In the genomic region with DNA sequence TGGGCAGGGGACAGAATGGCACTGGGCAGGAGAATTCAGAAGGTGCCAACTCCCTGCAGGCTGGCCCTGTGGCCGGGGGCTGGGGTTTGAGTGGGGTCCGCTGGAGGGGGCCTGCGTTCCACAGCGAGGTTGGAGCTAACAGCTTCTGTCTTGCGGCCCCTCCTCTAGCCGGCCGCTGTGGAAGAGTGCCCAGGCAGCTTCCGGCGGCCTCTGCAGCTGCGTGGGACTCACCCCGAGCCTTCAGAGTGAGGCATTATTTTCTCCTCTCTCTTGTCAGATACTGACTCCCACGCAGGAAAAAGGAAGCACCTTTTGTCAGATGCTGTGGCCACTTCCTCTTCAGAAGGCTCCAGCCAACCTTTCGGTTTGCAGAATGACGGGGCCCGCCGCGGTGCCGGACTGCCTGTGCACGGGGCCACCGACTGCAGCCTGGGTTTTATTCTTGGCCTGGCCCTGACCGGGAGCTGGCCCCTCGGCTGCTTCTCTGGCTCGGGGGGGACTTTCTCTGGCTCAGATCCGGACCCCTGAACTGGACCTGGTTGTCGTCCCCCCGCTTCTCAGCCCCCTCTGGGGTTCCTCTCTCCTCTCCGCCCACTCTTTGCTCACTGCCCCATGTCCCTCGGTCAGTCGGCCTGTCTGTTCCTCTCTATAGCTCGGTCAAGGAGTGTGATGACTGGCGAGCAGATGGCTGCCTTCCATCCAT, we compare ENCODE assay signal across 8 cellular contexts. TPM values are rescaled to one million over a fixed set of nuclear protein-coding genes. Genes with fewer than 3 reads are reported as not detected.
DNase-seq lines count a peak whose midpoint lies in the region; ATAC-seq lines count a peak whose summit lies in the region.

No MANE protein-coding gene starts in this region.

- H3K4me3 Mint-ChIP-seq in activated T-helper 17 cell treated with anti-CD3 and anti-CD28 coated beads, Interleukin-2, amount 50 U/mL, for 72 hours, result peak overlapping the region; percentile 88

- peak; percentile 40 for DNase-seq in Daoy (ENCODE audit: low read depth)
- DNase-seq in NAMALWA (ENCODE audit: low spot score), result peak; percentile 65
- DNase-seq in right cardiac atrium, result peak; percentile 57 to 88 (median 86)
- peak in 2 of 3 donors; percentile 36 to 52 for DNase-seq in stimulated activated CD4-positive, alpha-beta T cell treated with anti-CD3 and anti-CD28 coated beads, TNF-alpha, amount 100 ng/mL, for 48 hours (ENCODE audit: low read depth in 3 of 3)
- DNase-seq in NCI-H748 treated with DMSO at 0.1 percent for 48 hours (lab: John Stamatoyannopoulos, UW), result no peak
- no peak for DNase-seq in NCI-H2081 (lab: John Stamatoyannopoulos, UW)

- intact Hi-C loops in right cardiac atrium (cut with DNase I), result no loop called here

- peak overlapping the region; percentile 13 for H3K4me3 ChIP-seq in right cardiac atrium (ENCODE audit: low read length)

- H3K27me3 Mint-ChIP-seq in activated T-helper 17 cell treated with anti-CD3 and anti-CD28 coated beads, Interleukin-2, amount 50 U/mL, for 72 hours, result no peaks in the 10 kb centered on the region

- no peaks in the 10 kb centered on the region for H3K27me3 ChIP-seq in right cardiac atrium (ENCODE audit: control insufficient read depth, insufficient read depth)

- peak overlapping the region; percentile 46 for H3K27ac ChIP-seq in right cardiac atrium (ENCODE audit: low read length)

- ATAC-seq in GM21723 (IDR thresholded peaks at IDR 0.05; ENCODE audit: unreplicated experiment) (peak; percentile 89), right cardiac atrium (peak; percentile 83 to 88)
- peak; percentile 79 for ATAC-seq in activated T-helper 17 cell treated with anti-CD3 and anti-CD28 coated beads, Interleukin-2, amount 50 U/mL, for 72 hours (replicated peaks)

- peak overlapping the region; percentile 82 for H3K27ac Mint-ChIP-seq in activated T-helper 17 cell treated with anti-CD3 and anti-CD28 coated beads, Interleukin-2, amount 50 U/mL, for 72 hours

- peaks cover 69% of the 10 kb centered on the region for H3K36me3 Mint-ChIP-seq in activated T-helper 17 cell treated with anti-CD3 and anti-CD28 coated beads, Interleukin-2, amount 50 U/mL, for 72 hours (ENCODE audit: low read depth)

- H3K9me3 ChIP-seq in right cardiac atrium (ENCODE audit: control insufficient read depth, low read length), result no peaks in the 10 kb centered on the region

- 36% methylated on average over 31 of the region's 31 CpGs for WGBS in right cardiac atrium

- peaks cover 21% of the 10 kb centered on the region for H3K4me1 ChIP-seq in right cardiac atrium (ENCODE audit: control insufficient read depth, insufficient read depth, low read length)

- peaks cover 69% of the 10 kb centered on the region for H3K4me1 Mint-ChIP-seq in activated T-helper 17 cell treated with anti-CD3 and anti-CD28 coated beads, Interleukin-2, amount 50 U/mL, for 72 hours

- H3K9me3 Mint-ChIP-seq in activated T-helper 17 cell treated with anti-CD3 and anti-CD28 coated beads, Interleukin-2, amount 50 U/mL, for 72 hours, result no peaks in the 10 kb centered on the region

RNA-seq across cellular contexts. Expression of gene ARHGAP25, which starts 40.1 kb away (rescaled TPM):
- total RNA-seq in Daoy (2014; rRNA removed; shearing (Covaris generic)), result 0.51 and 1.7 TPM in 2 replicates
- 10 to 100 TPM; 54.0 to 95.9 TPM for total RNA-seq in activated T-helper 17 cell treated with anti-CD3 and anti-CD28 coated beads, Interleukin-2, amount 50 U/mL, for 72 hours
- 1 to 10 TPM; 7.8 to 9.7 (median 9.1) TPM for total RNA-seq in right cardiac atrium
- polyA plus RNA-seq in right cardiac atrium, result 5.9 TPM

Comparison
In these comparisons a context has a peak if more than half of its experiments do, and no peak if none do; other contexts are left out.
1. DNase-seq: peak in Daoy (single experiment), NAMALWA (single experiment), right cardiac atrium (3 of 3) and stimulated activated CD4-positive, alpha-beta T cell treated with anti-CD3 and anti-CD28 coated beads, TNF-alpha, amount 100 ng/mL, for 48 hours (2 of 3); none in NCI-H748 treated with DMSO at 0.1 percent for 48 hours (single experiment) and NCI-H2081 (0 of 2).
2. RNA of gene ARHGAP25, which starts 40.1 kb away (total RNA-seq): 54.0 to 95.9 TPM in activated T-helper 17 cell treated with anti-CD3 and anti-CD28 coated beads, Interleukin-2, amount 50 U/mL, for 72 hours; 7.8 to 9.7 TPM in right cardiac atrium and 0.51 to 1.7 TPM in Daoy; every median in the first group is over 4 times any median in the second.
3. Peak in every context shown above with its lines, with median percentiles within 50 percentile points of each other: ATAC-seq.